21 cellular contexts compared by ENCODE assay signal in the genomic region with DNA sequence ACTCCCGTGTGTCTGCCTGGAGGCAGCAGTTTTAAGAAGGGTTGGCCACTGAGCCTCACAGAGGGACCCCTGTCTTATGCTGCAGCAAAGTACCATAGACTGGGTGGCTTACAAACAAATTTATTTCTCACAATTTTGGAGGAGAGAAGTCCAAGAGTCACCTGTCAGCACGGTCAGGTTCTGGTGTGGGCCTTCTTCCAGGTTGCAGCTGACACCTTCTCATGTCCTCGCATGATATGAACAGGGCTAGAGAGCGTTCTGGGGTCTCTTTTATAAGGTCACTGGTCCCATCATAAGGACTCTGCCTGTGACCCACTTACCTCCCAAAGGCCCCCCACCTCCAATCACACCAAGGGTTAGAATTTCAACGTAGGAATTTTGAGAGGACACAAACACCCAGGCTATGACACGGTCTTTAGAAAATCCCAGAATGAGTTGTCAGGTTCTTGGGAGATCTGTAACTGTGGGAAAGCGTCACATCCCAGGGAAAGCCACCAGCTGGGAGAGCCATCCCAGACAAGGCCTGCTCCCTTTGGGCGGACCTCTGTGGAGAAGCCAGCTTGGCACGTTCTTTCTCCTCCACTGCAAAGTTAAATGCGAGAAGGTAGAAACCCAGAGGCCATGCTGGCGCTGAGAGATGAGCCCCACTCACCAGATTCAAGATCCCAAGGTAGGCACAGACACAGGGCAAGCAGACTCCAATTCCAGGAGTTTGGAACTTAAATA. TPM values are rescaled to one million over a fixed set of nuclear protein-coding genes. Genes with fewer than 3 reads are reported as not detected.
DNase-seq lines count a peak whose midpoint lies in the region; FAIRE-seq and TF ChIP-seq lines count a peak whose summit lies in the region.
"Had no signal": no experiment of that assay in that cellular context is flagged by ENCODE, and none has a peak within 500 bp of the region (broad histone marks: within the 10 kb centered on the region; RNA-seq: fewer than 3 reads in every experiment).

Gene FBXW12 (plus strand): TSS at position 569 of the 726 bp plus-strand sequence. CDS start 549 bp downstream, outside the sequence.

- H3K9me3 ChIP-seq in OCI-LY1 (ENCODE audit: low read length) (no peaks in the 10 kb centered on the region), H1 (ENCODE audit: insufficient read depth in 2 of 2, low read depth in 1 of 2, low read length in 1 of 2) (no peaks in the 10 kb centered on the region), osteoblast (ENCODE audit: low read depth, low read length) (no peaks in the 10 kb centered on the region), GM23248 (ENCODE audit: low read depth) (no peaks in the 10 kb centered on the region)

- H3K27ac ChIP-seq in OCI-LY1 (ENCODE audit: low read depth, low read length, poor library complexity, severe bottlenecking) (peak within 1 kb of the TSS; percentile 35), H1 (ENCODE audit: low read depth, low read length) (no peak within 1 kb of the TSS), osteoblast (ENCODE audit: low read depth, low read length) (no peak within 1 kb of the TSS), GM23248 (no peak within 1 kb of the TSS)
- H3K27ac ChIP-seq: C4-2B had no signal

- no peaks in the 10 kb centered on the region for H3K79me1 ChIP-seq in H1 (ENCODE audit: low read depth, low read length)

- no peak for TF ChIP-seq RAD21 in H1 (IDR thresholded peaks at IDR 0.05 in 1 of 2, conservative IDR thresholded peaks at IDR 0.05 in 1 of 2; ENCODE audit: low read depth in 2 of 2, low read length in 2 of 2)

- H3K4ac ChIP-seq in H1 (replicated peaks; ENCODE audit: insufficient read length, low read depth, low read length) = no peak within 1 kb of the TSS

- no peak within 1 kb of the TSS; the same call in 1 of the 2 replicates for H3K18ac ChIP-seq in H1 (ENCODE audit: extremely low read depth, low read length)

- no peak within 1 kb of the TSS for H2AFZ ChIP-seq in OCI-LY1 (ENCODE audit: low read length)
- peak within 1 kb of the TSS; percentile 84; the same call in 1 of the 2 replicates for H2AFZ ChIP-seq in H1 (ENCODE audit: low read length)
- no peak within 1 kb of the TSS for H2AFZ ChIP-seq in osteoblast (ENCODE audit: low read length)
- no peak within 1 kb of the TSS for H2AFZ ChIP-seq in GM23248

- peak within 1 kb of the TSS; percentile 31; the same call in 1 of the 2 replicates for H3K4me2 ChIP-seq in OCI-LY1 (ENCODE audit: low read length)
- no peak within 1 kb of the TSS for H3K4me2 ChIP-seq in H1 (ENCODE audit: insufficient read depth in 1 of 2, low read depth in 2 of 2, low read length in 2 of 2)
- H3K4me2 ChIP-seq in osteoblast (ENCODE audit: insufficient read depth, low read length) = no peak within 1 kb of the TSS
- H3K4me2 ChIP-seq in GM23248 (ENCODE audit: unreplicated experiment) = no peak within 1 kb of the TSS

- no peaks in the 10 kb centered on the region for H3F3A ChIP-seq in OCI-LY1 (ENCODE audit: insufficient read depth, low read length)
- no peaks in the 10 kb centered on the region for H3F3A ChIP-seq in GM23248 (ENCODE audit: insufficient read depth)

- TF ChIP-seq CTCF in OCI-LY1 (IDR thresholded peaks at IDR 0.05; ENCODE audit: low read length) (no peak), H1 (IDR thresholded peaks at IDR 0.05; ENCODE audit: control extremely low read depth in 1 of 3, insufficient read depth in 1 of 3, low read depth in 1 of 3, low read length in 3 of 3) (no peak), osteoblast (IDR thresholded peaks at IDR 0.05; ENCODE audit: extremely low read depth, low read depth, low read length) (no peak)

- H3K4me3 ChIP-seq in OCI-LY1 (ENCODE audit: low read depth, low read length, poor library complexity, severe bottlenecking) (no peak within 1 kb of the TSS), H1 (ENCODE audit: extremely low read depth in 1 of 4, insufficient read depth in 2 of 4, low read depth in 3 of 4, low read length in 4 of 4) (no peak within 1 kb of the TSS), osteoblast (ENCODE audit: insufficient read depth, low read length) (no peak within 1 kb of the TSS), GM23248 (no peak within 1 kb of the TSS)

- H2BK120ac ChIP-seq in H1 (replicated peaks; ENCODE audit: low read depth, low read length) = no peak within 1 kb of the TSS

- TF ChIP-seq POLR2A in H1 (IDR thresholded peaks at IDR 0.05; ENCODE audit: control extremely low read depth in 1 of 2, low read depth in 2 of 2, low read length in 2 of 2) = no peak

- H3K56ac ChIP-seq in H1 (replicated peaks; ENCODE audit: insufficient read length, low read depth, low read length) = no peak within 1 kb of the TSS

- DNase-seq in G401 (ENCODE audit: low spot score) = peak; percentile 57
- DNase-seq in H1 (ENCODE audit: low read depth in 1 of 2, low spot score in 2 of 2) = no peak
- peak; percentile 1 for DNase-seq in osteoblast (ENCODE audit: insufficient read length, low spot score, missing footprints)
- no peak for DNase-seq in NCI-H146 (lab: John Stamatoyannopoulos, UW)
- DNase-seq in Kasumi-1 (lab: John Stamatoyannopoulos, UW) = no peak
- DNase-seq in GM23248 = no peak
- DNase-seq: DMS53, GF-D8, KG1, MV-4-11, NCI-H187, NCI-H2107, NCI-H446 treated with DMSO at 0.1 percent for 48 hours, NCI-H526 treated with DMSO at 0.1 percent for 48 hours, PC-3, Right ventricle myocardium superior had no signal

- H2BK20ac ChIP-seq in H1 (ENCODE audit: low read length) = no peak within 1 kb of the TSS

- H3K79me2 ChIP-seq in OCI-LY1 (ENCODE audit: insufficient read depth, low read length) = no peaks in the 10 kb centered on the region
- H3K79me2 ChIP-seq in H1 (ENCODE audit: control insufficient read depth in 1 of 2, insufficient read depth in 2 of 2, low read length in 2 of 2) = no peaks in the 10 kb centered on the region
- H3K79me2 ChIP-seq in osteoblast (ENCODE audit: insufficient read depth, low read length) = no peaks in the 10 kb centered on the region
- H3K79me2 ChIP-seq in GM23248 (ENCODE audit: insufficient read depth) = no peaks in the 10 kb centered on the region

- no peaks in the 10 kb centered on the region for H3K23me2 ChIP-seq in H1 (ENCODE audit: low read depth, low read length)

- H3K14ac ChIP-seq in H1 (ENCODE audit: insufficient read length) = no peak within 1 kb of the TSS

- H2BK12ac ChIP-seq in H1 (ENCODE audit: low read depth, low read length) = no peak within 1 kb of the TSS

- no peak within 1 kb of the TSS for H3K9ac ChIP-seq in OCI-LY1 (ENCODE audit: low read length)
- peak within 1 kb of the TSS in 1 of 4 experiments; percentile 16; a peak in 1 of 7 replicates for H3K9ac ChIP-seq in H1 (replicated peaks in 1 of 4; ENCODE audit: extremely low read depth in 1 of 4, low read depth in 3 of 4, low read length in 3 of 4)
- H3K9ac ChIP-seq in GM23248 = no peak within 1 kb of the TSS

- 93% methylated on average over 11 of the region's 11 CpGs; no CpG with 5 or more reads in 1 of the 2 experiments for WGBS in H1 (ENCODE audit: extremely low coverage in 1 of 2, insufficient coverage in 1 of 2, insufficient read length in 1 of 2, insufficient replicate concordance in 2 of 2, low coverage in 1 of 2, low lambda C conversion rate in 2 of 2, missing lambda C conversion rate in 1 of 2), 2 experiments
- 60 to 69% methylated on average over 11 of the region's 11 CpGs for WGBS in GM23248 (ENCODE audit: low coverage in 1 of 2, low lambda C conversion rate in 2 of 2, missing lambda C conversion rate in 2 of 2), 2 experiments

- peak within 1 kb of the TSS; percentile 23; the same call in 1 of the 2 replicates for H4K8ac ChIP-seq in H1 (ENCODE audit: extremely low read depth, insufficient read depth, low read length)

- no peak for FAIRE-seq in H1 (lab: Jason Lieb, UNC)
- FAIRE-seq: A204.1, D721Med had no signal

- in situ Hi-C loops in G401 (cut with HindIII; ENCODE audit: low sequenced_read_pairs) (no loop called here), GM23248 (cut with MboI) (no loop called here)

- no peak within 1 kb of the TSS for H4K5ac ChIP-seq in H1 (ENCODE audit: insufficient read length, low read depth, low read length)

- no peak within 1 kb of the TSS for H3K23ac ChIP-seq in H1 (ENCODE audit: insufficient read length)

- no peak within 1 kb of the TSS for H4K91ac ChIP-seq in H1 (replicated peaks; ENCODE audit: insufficient read length, low read length)

- H3K36me3 ChIP-seq in OCI-LY1 (ENCODE audit: insufficient read depth, low read length) (no peaks in the 10 kb centered on the region), H1 (ENCODE audit: control insufficient read depth in 2 of 4, insufficient read depth in 4 of 4, low read length in 3 of 4) (no peaks in the 10 kb centered on the region), osteoblast (ENCODE audit: insufficient read depth, low read length) (no peaks in the 10 kb centered on the region), GM23248 (ENCODE audit: low read depth) (no peaks in the 10 kb centered on the region)

- no peak within 1 kb of the TSS for H2AK5ac ChIP-seq in H1 (ENCODE audit: low read depth, low read length)

- CTCF ChIA-PET in H1 (lab: Charles Lee; ENCODE audit: partially characterized antibody) = interaction anchor here (0.9 to 1.4 kb wide), 5 partner anchors 13 to 78 kb away, joined by 3 to 4 read pairs (median 3); no protein-coding TSS in a partner anchor

- H3K9me2 ChIP-seq in OCI-LY1 (ENCODE audit: low read depth, low read length) = no peaks in the 10 kb centered on the region
- H3K9me2 ChIP-seq in GM23248 (ENCODE audit: insufficient read depth) = no peaks in the 10 kb centered on the region

- POLR2A ChIA-PET in H1 (lab: Charles Lee; ENCODE audit: partially characterized antibody) = interaction anchor here (0.7 to 1.9 kb wide), 7 partner anchors 11 to 131 kb away, joined by 3 to 5 read pairs (median 3); partner anchors contain the start of gene ZNF589

- peaks cover 48% of the 10 kb centered on the region for H3K4me1 ChIP-seq in OCI-LY1 (ENCODE audit: insufficient read depth, low read length, severe bottlenecking)
- H3K4me1 ChIP-seq in H1 (replicated peaks in 1 of 4; ENCODE audit: control insufficient read depth in 3 of 4, insufficient read depth in 4 of 4, low read length in 3 of 4) = peaks cover 3 to 12% (median 7%) of the 10 kb centered on the region in 4 experiments; a peak in 6 of 7 replicates
- no peaks in the 10 kb centered on the region for H3K4me1 ChIP-seq in osteoblast (ENCODE audit: insufficient read depth, low read length)
- no peaks in the 10 kb centered on the region for H3K4me1 ChIP-seq in GM23248 (ENCODE audit: insufficient read depth)

- no peak within 1 kb of the TSS for H2BK5ac ChIP-seq in H1 (ENCODE audit: low read depth, low read length)

- H4K20me1 ChIP-seq in OCI-LY1 (ENCODE audit: insufficient read depth, low read length) (no peaks in the 10 kb centered on the region), H1 (replicated peaks in 1 of 2; ENCODE audit: control insufficient read depth in 1 of 2, insufficient read depth in 2 of 2, low read length in 2 of 2) (no peaks in the 10 kb centered on the region), osteoblast (ENCODE audit: insufficient read depth, low read length) (no peaks in the 10 kb centered on the region), GM23248 (ENCODE audit: insufficient read depth) (no peaks in the 10 kb centered on the region)

- TF ChIP-seq EP300 in H1 (IDR thresholded peaks at IDR 0.05; ENCODE audit: borderline replicate concordance in 1 of 2, low read depth in 2 of 2, low read length in 2 of 2) = no peak

- H2BK15ac ChIP-seq in H1 (ENCODE audit: low read length) = no peak within 1 kb of the TSS

- H3K27me3 ChIP-seq in OCI-LY1 (ENCODE audit: insufficient read depth, low read length) (no peaks in the 10 kb centered on the region), H1 (replicated peaks in 1 of 4; ENCODE audit: control insufficient read depth in 3 of 4, extremely low read depth in 1 of 4, insufficient read depth in 3 of 4, low read length in 3 of 4) (no peaks in the 10 kb centered on the region), osteoblast (ENCODE audit: insufficient read depth, low read length) (peaks cover 9% of the 10 kb centered on the region), GM23248 (replicated peaks; ENCODE audit: insufficient read depth) (peaks cover 8% of the 10 kb centered on the region; the same call in 1 of the 2 replicates)

RNA-seq across cellular contexts. Expression of gene FBXW12, which starts in this region (rescaled TPM):
- total RNA-seq in G401 (2014; rRNA removed; shearing (Covaris generic)) = 0.68 TPM in 1 of 2 replicates, not detected in the other
- 0.35 TPM in 1 of 2 replicates, not detected in the other for total RNA-seq in H1 (2021; fragmentation: NEBNext Ultra II Directional; extraction: Animal tissue kit (Norgen Biotek cat#: 25700))
- polyA plus RNA-seq in H1 (2011; rRNA removed) (0.41 and 0.85 TPM in 2 replicates), GM23248 (2016; fragmentation: Nextera tagmentation; extraction: Ambion mirVana) (not detected in 2 replicates)
- 0.44 TPM for polyA plus RNA-seq in H1 (2011; cell fraction: cytosol; rRNA removed)
- 1.3 TPM for polyA plus RNA-seq in H1 (2011; cell fraction: nucleus; rRNA removed)
- polyA plus RNA-seq in H1 (2012, experiment 1 of 2) = 0.48 to 0.88 TPM (median 0.68 TPM) in 4 replicates
- polyA plus RNA-seq in H1 (2012, experiment 2 of 2) = not detected
- 0.22 TPM for polyA plus RNA-seq in H1 (2013, experiment 1 of 2)
- polyA plus RNA-seq in H1 (2013, experiment 2 of 2) = 0.15 TPM
- polyA minus RNA-seq in H1 (2011; rRNA and poly(A)+ RNA removed) = 2.1 and 2.2 TPM in 2 replicates
- not detected for polyA minus RNA-seq in H1 (2011; cell fraction: cytosol; rRNA and poly(A)+ RNA removed)
- 1.9 TPM for polyA minus RNA-seq in H1 (2011; cell fraction: nucleus; rRNA and poly(A)+ RNA removed)
- not detected in 2 replicates for total RNA-seq in osteoblast
- total RNA-seq in GM23248 (2014; rRNA removed; shearing (Covaris generic)) = not detected in 2 replicates
- total RNA-seq: PC-3, Right ventricle myocardium superior, RPMI7951 had no signal

Comparison
In these comparisons a context has a peak if more than half of its experiments do, and no peak if none do; other contexts are left out.
1. Peak in DNase-seq in G401; RNA of the gene not detected or under 1 TPM.
2. Peak in DNase-seq in osteoblast; RNA of the gene not detected or under 1 TPM.